In the genomic region with DNA sequence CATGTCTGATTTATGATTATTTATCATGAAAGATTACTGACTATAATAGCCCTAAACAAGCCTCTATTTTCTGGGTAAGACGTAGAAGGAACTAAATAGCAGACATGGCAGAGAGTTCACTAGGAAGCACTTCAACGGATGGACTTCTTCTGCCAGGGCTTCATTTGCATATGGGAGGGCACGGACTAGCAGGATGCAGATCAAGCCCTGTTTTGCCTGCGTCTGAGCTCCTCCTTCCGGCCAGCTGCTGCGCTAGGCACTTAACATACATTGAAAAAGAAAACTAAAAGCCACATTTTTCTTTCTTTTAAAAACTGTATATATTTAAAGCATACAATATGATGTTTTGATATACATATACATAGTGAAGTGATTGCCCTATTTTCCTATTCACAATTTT, we compare ENCODE assay signal across 8 cellular contexts.
DNase-seq lines count a peak whose midpoint lies in the region; ATAC-seq and TF ChIP-seq lines count a peak whose summit lies in the region.

No MANE protein-coding gene starts in this region.

- TF ChIP-seq POLR2A in esophagus squamous epithelium (IDR thresholded peaks at IDR 0.05) = no peak

- no peaks in the 10 kb centered on the region for H3K27me3 ChIP-seq in esophagus squamous epithelium

- no peaks in the 10 kb centered on the region for H3K9me3 ChIP-seq in esophagus squamous epithelium

- 10 to 18% methylated on average over 6 of the region's 6 CpGs for WGBS in esophagus squamous epithelium, 2 donors

- no peak overlapping the region for H3K4me3 ChIP-seq in esophagus squamous epithelium

- TF ChIP-seq CTCF in 22Rv1 (IDR thresholded peaks at IDR 0.05) (peak; percentile 75), esophagus squamous epithelium (IDR thresholded peaks at IDR 0.05) (peak in 2 of 6 experiments; percentile 5 to 35)

- intact Hi-C loops in left cardiac atrium (cut with DNase I) = loop anchor here in 1 of 2 donors (5.0 kb wide), 1 partner anchor 425 kb away; no protein-coding TSS in a partner anchor
- intact Hi-C loops in esophagus squamous epithelium (cut with DNase I) = no loop called here

- ATAC-seq in GM19324 (IDR thresholded peaks at IDR 0.05; ENCODE audit: low FRiP score, unreplicated experiment) = peak; percentile 86
- ATAC-seq in left cardiac atrium = peak; percentile 76 to 82

- no peaks in the 10 kb centered on the region for H3K4me1 ChIP-seq in esophagus squamous epithelium

- no peaks in the 10 kb centered on the region for H3K36me3 ChIP-seq in esophagus squamous epithelium

- DNase-seq in HT-29 (ENCODE audit: low spot score) (peak; percentile 73), SK-N-DZ (ENCODE audit: low spot score) (peak; percentile 1), left cardiac atrium (peak; percentile 24), superior temporal gyrus (ENCODE audit: extremely low spot score) (peak; percentile 76), esophagus squamous epithelium (lab: John Stamatoyannopoulos, UW) (no peak)
- no peak for DNase-seq in activated T-cell treated with anti-CD3 and anti-CD28 coated beads, Interleukin-2, amount 50 U/mL, for 48 hours

- H3K27ac ChIP-seq in 22Rv1 (no peak overlapping the region), esophagus squamous epithelium (no peak overlapping the region)

Comparison
In these comparisons a context has a peak if more than half of its experiments do, and no peak if none do; other contexts are left out.
1. DNase-seq: peak in HT-29 (single experiment), SK-N-DZ (single experiment), left cardiac atrium (single experiment) and superior temporal gyrus (single experiment); none in esophagus squamous epithelium (single experiment) and activated T-cell treated with anti-CD3 and anti-CD28 coated beads, Interleukin-2, amount 50 U/mL, for 48 hours (0 of 2).